Comparison of ENCODE assay signal across 25 cellular contexts in the genomic region with DNA sequence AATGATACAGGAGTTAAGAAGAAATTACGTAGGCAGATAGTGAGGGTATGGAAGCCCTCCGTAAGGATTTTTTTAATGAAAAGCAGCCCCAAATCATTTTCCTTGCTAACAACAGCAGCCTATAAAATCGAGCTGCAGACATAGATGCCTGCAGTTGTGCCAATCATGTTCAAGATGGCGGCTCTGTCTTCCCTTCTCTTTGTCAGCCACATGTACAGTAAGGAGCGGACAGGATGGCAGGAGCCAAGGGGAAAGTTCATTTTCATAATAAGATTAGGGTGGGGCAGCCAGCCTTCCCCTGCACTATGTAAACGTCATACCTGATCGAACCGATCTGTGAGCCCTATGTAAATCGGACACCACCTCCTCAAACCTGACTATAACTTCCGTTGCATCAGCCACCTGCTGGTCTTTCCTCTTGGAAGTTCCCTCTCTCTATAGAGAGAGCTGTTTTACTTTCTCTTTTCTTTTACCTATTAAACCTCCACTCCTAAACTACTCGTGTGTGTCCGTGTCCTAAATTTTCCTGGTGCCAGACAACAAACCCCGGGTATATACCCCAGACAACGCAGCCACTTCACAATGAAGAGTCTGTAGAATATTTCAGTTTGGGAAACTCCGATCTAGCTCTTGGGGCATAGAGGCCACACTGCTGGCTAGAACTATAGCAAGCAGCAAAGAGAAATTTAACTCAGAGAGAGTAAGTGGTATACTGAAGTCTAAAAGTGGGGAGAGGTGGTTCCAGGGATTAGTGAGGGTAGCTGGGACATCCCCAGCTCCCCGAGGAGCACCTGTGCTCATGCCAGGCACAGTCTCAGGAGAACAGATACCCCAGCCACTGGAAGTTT. TPM values are rescaled to one million over a fixed set of nuclear protein-coding genes. Genes with fewer than 3 reads are reported as not detected.
DNase-seq lines count a peak whose midpoint lies in the region; ATAC-seq, FAIRE-seq and TF ChIP-seq lines count a peak whose summit lies in the region.
"Had no signal": no experiment of that assay in that cellular context is flagged by ENCODE, and none has a peak within 500 bp of the region (broad histone marks: within the 10 kb centered on the region; RNA-seq: fewer than 3 reads in every experiment).

No MANE protein-coding gene starts in this region.

- peak overlapping the region; percentile 8; the same call in 1 of the 2 replicates for H2BK5ac ChIP-seq in H1 (ENCODE audit: low read depth, low read length)

- no peaks in the 10 kb centered on the region for H3K23me2 ChIP-seq in H1 (ENCODE audit: low read depth, low read length)

- intact Hi-C loops in PC-9 (cut with micrococcal nuclease; ENCODE audit: unreplicated experiment) (no loop called here), gastrocnemius medialis (cut with DNase I; ENCODE audit: low total_unique reads) (no loop called here)

- peak overlapping the region; percentile 86 for H2BK120ac ChIP-seq in H1 (replicated peaks; ENCODE audit: low read depth, low read length)

- WGBS in H1 (ENCODE audit: extremely low coverage in 1 of 2, insufficient coverage in 1 of 2, insufficient read length in 1 of 2, insufficient replicate concordance in 2 of 2, low coverage in 1 of 2, low lambda C conversion rate in 2 of 2, missing lambda C conversion rate in 1 of 2), 2 experiments, result 86% methylated on average over 16 of the region's 16 CpGs; no CpG with 5 or more reads in 1 of the 2 experiments

- in situ Hi-C loops in gastrocnemius medialis (cut with MboI; ENCODE audit: low sequenced_read_pairs in 4 of 4), result no loop called here

- H4K91ac ChIP-seq in H1 (replicated peaks; ENCODE audit: insufficient read length, low read length), result peak overlapping the region; percentile 66

- no peak overlapping the region for H3K23ac ChIP-seq in H1 (ENCODE audit: insufficient read length)

- peak overlapping the region; percentile 43 for H2BK12ac ChIP-seq in H1 (ENCODE audit: low read depth, low read length)

- H3K4me1 Mint-ChIP-seq in GM23338 (peaks cover 52% of the 10 kb centered on the region), chondrocyte (ENCODE audit: low read depth) (no peaks in the 10 kb centered on the region)
- H3K4me1 Mint-ChIP-seq: CD14-positive monocyte, IgD-negative memory B cell had no signal

- H3K9me3 ChIP-seq in PC-9 (ENCODE audit: insufficient read depth, low read depth) (no peaks in the 10 kb centered on the region), H1 (ENCODE audit: insufficient read depth in 2 of 2, low read depth in 1 of 2, low read length in 1 of 2) (peaks cover 5 to 11% of the 10 kb centered on the region in 2 experiments; a peak in 2 of 4 replicates), gastrocnemius medialis (no peaks in the 10 kb centered on the region)

- H3K27me3 Mint-ChIP-seq in GM23338 (ENCODE audit: insufficient read depth, low read depth, poor library complexity), result peaks cover 4% of the 10 kb centered on the region
- peaks cover 6% of the 10 kb centered on the region for H3K27me3 Mint-ChIP-seq in chondrocyte (ENCODE audit: low read depth)
- H3K27me3 Mint-ChIP-seq: IgD-negative memory B cell had no signal

- H4K20me1 ChIP-seq in GM23338 (replicated peaks; ENCODE audit: insufficient read depth) (no peaks in the 10 kb centered on the region), PC-9 (ENCODE audit: insufficient read depth) (no peaks in the 10 kb centered on the region), H1 (replicated peaks in 1 of 2; ENCODE audit: control insufficient read depth in 1 of 2, insufficient read depth in 2 of 2, low read length in 2 of 2) (no peaks in the 10 kb centered on the region)

- no peak overlapping the region for H4K8ac ChIP-seq in H1 (ENCODE audit: extremely low read depth, insufficient read depth, low read length)

- no peak overlapping the region for H2BK15ac ChIP-seq in H1 (ENCODE audit: low read length)

- H3K4me1 ChIP-seq in GM23338 (ENCODE audit: insufficient read depth) (peaks cover 39% of the 10 kb centered on the region), PC-9 (replicated peaks; ENCODE audit: insufficient read depth) (no peaks in the 10 kb centered on the region), H1 (replicated peaks in 1 of 4; ENCODE audit: control insufficient read depth in 3 of 4, insufficient read depth in 4 of 4, low read length in 3 of 4) (peaks cover 0 to 32% (median 8%) of the 10 kb centered on the region in 4 experiments; a peak in 5 of 7 replicates), gastrocnemius medialis (no peaks in the 10 kb centered on the region)

- peak overlapping the region; percentile 44 for H3K27ac Mint-ChIP-seq in GM23338
- H3K27ac Mint-ChIP-seq in chondrocyte (ENCODE audit: unreplicated experiment), result no peak overlapping the region
- H3K27ac Mint-ChIP-seq: CD14-positive monocyte, HFFc6 had no signal

- no peak for DNase-seq in GM23338 (ENCODE audit: low spot score)
- peak; percentile 1 for DNase-seq in M059J (ENCODE audit: low read depth)
- no peak for DNase-seq in PC-9
- DNase-seq in H1 (ENCODE audit: low read depth in 1 of 2, low spot score in 2 of 2), result no peak
- no peak for DNase-seq in NCI-H345 treated with DMSO at 0.1 percent for 48 hours (lab: John Stamatoyannopoulos, UW; ENCODE audit: unreplicated experiment)
- DNase-seq in chondrocyte (ENCODE audit: low spot score), result no peak
- no peak for DNase-seq in gastrocnemius medialis
- DNase-seq: DMS 273 treated with DMSO at 0.1 percent for 48 hours; GDM1; HFFc6; Kasumi-1; NCI-H1105; NCI-H1694 treated with DMSO at 0.1 percent for 48 hours; NCI-H2107; NCI-H524 treated with DMSO at 0.1 percent for 48 hours; NK-92 treated with Interleukin-12 subunit alpha and Interleukin-12 subunit beta, amount 100 ng/mL, for 24 hours had no signal

- H3K79me2 ChIP-seq in GM23338 (replicated peaks; ENCODE audit: insufficient read depth) (no peaks in the 10 kb centered on the region), PC-9 (ENCODE audit: low read depth) (no peaks in the 10 kb centered on the region), H1 (ENCODE audit: control insufficient read depth in 1 of 2, insufficient read depth in 2 of 2, low read length in 2 of 2) (no peaks in the 10 kb centered on the region)

- H3K9me3 Mint-ChIP-seq in GM23338 (peaks cover 40% of the 10 kb centered on the region), chondrocyte (ENCODE audit: low read depth) (peaks cover 15% of the 10 kb centered on the region)

- H3K18ac ChIP-seq in H1 (ENCODE audit: extremely low read depth, low read length), result peak overlapping the region; percentile 55; the same call in 1 of the 2 replicates

- H3K4me2 ChIP-seq in GM23338 (no peak overlapping the region), PC-9 (peak overlapping the region; percentile 69), H1 (ENCODE audit: insufficient read depth in 1 of 2, low read depth in 2 of 2, low read length in 2 of 2) (no peak overlapping the region)

- no peak overlapping the region for H4K5ac ChIP-seq in H1 (ENCODE audit: insufficient read length, low read depth, low read length)

- H3K27me3 ChIP-seq in GM23338 (ENCODE audit: insufficient read depth) (no peaks in the 10 kb centered on the region), PC-9 (ENCODE audit: insufficient read depth, low read depth) (no peaks in the 10 kb centered on the region), H1 (replicated peaks in 1 of 4; ENCODE audit: control insufficient read depth in 3 of 4, extremely low read depth in 1 of 4, insufficient read depth in 3 of 4, low read length in 3 of 4) (no peaks in the 10 kb centered on the region), gastrocnemius medialis (no peaks in the 10 kb centered on the region)

- POLR2A ChIA-PET in PC-9 (lab: Charles Lee; ENCODE audit: unreplicated experiment), result no interaction called here
- POLR2A ChIA-PET in H1 (lab: Charles Lee; ENCODE audit: partially characterized antibody), result interaction anchor here (1.7 kb wide), 1 partner anchor 9 kb away, joined by 5 read pairs; no protein-coding TSS in a partner anchor

- no TSS peak for BruUV-seq in PC-9 (replicated peaks; lab: Mats Ljungman, UMichigan)

- ATAC-seq in GM23338 (no peak), gastrocnemius medialis (no peak)

- H3K36me3 ChIP-seq in GM23338 (ENCODE audit: insufficient read depth) (peaks cover 3% of the 10 kb centered on the region; the same call in 1 of the 2 replicates), PC-9 (ENCODE audit: low read depth) (no peaks in the 10 kb centered on the region), H1 (ENCODE audit: control insufficient read depth in 2 of 4, insufficient read depth in 4 of 4, low read length in 3 of 4) (no peaks in the 10 kb centered on the region; a peak in 2 of 8 replicates), gastrocnemius medialis (no peaks in the 10 kb centered on the region)

- FAIRE-seq in H1 (lab: Jason Lieb, UNC), result no peak
- FAIRE-seq: GM19239, HTR-8/SVneo had no signal

- H3K4ac ChIP-seq in H1 (replicated peaks; ENCODE audit: insufficient read length, low read depth, low read length), result no peak overlapping the region

- H2BK20ac ChIP-seq in H1 (ENCODE audit: low read length), result no peak overlapping the region; the same call in 1 of the 2 replicates

- H3K79me1 ChIP-seq in H1 (ENCODE audit: low read depth, low read length), result no peaks in the 10 kb centered on the region

- TF ChIP-seq CTCF in GM23338 (conservative IDR thresholded peaks at IDR 0.05; ENCODE audit: low read depth in 2 of 2), result no peak
- no peak for TF ChIP-seq CTCF in PC-9 (conservative IDR thresholded peaks at IDR 0.05)
- TF ChIP-seq CTCF in H1 (IDR thresholded peaks at IDR 0.05; ENCODE audit: control extremely low read depth in 1 of 3, insufficient read depth in 1 of 3, low read depth in 1 of 3, low read length in 3 of 3), result no peak
- no peak for TF ChIP-seq CTCF in chondrocyte (IDR thresholded peaks at IDR 0.05)
- no peak for TF ChIP-seq CTCF in gastrocnemius medialis (IDR thresholded peaks at IDR 0.05 in 4 of 5, conservative IDR thresholded peaks at IDR 0.05 in 1 of 5)

- no peak for TF ChIP-seq POLR2A in H1 (IDR thresholded peaks at IDR 0.05; ENCODE audit: control extremely low read depth in 1 of 2, low read depth in 2 of 2, low read length in 2 of 2)
- no peak for TF ChIP-seq POLR2A in gastrocnemius medialis (IDR thresholded peaks at IDR 0.05)

- H3K4me3 Mint-ChIP-seq in GM23338 (no peak overlapping the region), chondrocyte (ENCODE audit: unreplicated experiment) (no peak overlapping the region)
- H3K4me3 Mint-ChIP-seq: CD14-positive monocyte, HFFc6, IgD-negative memory B cell had no signal

- no peak overlapping the region for H3K4me3 ChIP-seq in GM23338
- peak overlapping the region; percentile 54; the same call in 1 of the 2 replicates for H3K4me3 ChIP-seq in PC-9
- no peak overlapping the region for H3K4me3 ChIP-seq in H1 (ENCODE audit: extremely low read depth in 1 of 4, insufficient read depth in 2 of 4, low read depth in 3 of 4, low read length in 4 of 4)
- no peak overlapping the region for H3K4me3 ChIP-seq in gastrocnemius medialis

- no peaks in the 10 kb centered on the region for H3K9me2 ChIP-seq in GM23338 (ENCODE audit: insufficient read depth)
- no peaks in the 10 kb centered on the region for H3K9me2 ChIP-seq in PC-9 (ENCODE audit: insufficient read depth)

- TF ChIP-seq EP300 in H1 (IDR thresholded peaks at IDR 0.05; ENCODE audit: borderline replicate concordance in 1 of 2, low read depth in 2 of 2, low read length in 2 of 2), result no peak

- H2AFZ ChIP-seq in GM23338 (no peak overlapping the region), PC-9 (peak overlapping the region; percentile 77), H1 (ENCODE audit: low read length) (0 out of 2 replicates have a peak overlapping the region, but pooled peaks have one; percentile 7)

- no peak overlapping the region for H3K9ac ChIP-seq in H1 (replicated peaks in 1 of 4; ENCODE audit: extremely low read depth in 1 of 4, low read depth in 3 of 4, low read length in 3 of 4)

- no peak overlapping the region for H3K14ac ChIP-seq in H1 (ENCODE audit: insufficient read length)

- H2AK5ac ChIP-seq in H1 (ENCODE audit: low read depth, low read length), result no peak overlapping the region

- H3F3A ChIP-seq in GM23338 (replicated peaks; ENCODE audit: low read depth), result no peaks in the 10 kb centered on the region
- no peaks in the 10 kb centered on the region for H3F3A ChIP-seq in PC-9 (ENCODE audit: insufficient read depth, low read depth)

- CTCF ChIA-PET in PC-9 (lab: Charles Lee), result no interaction called here
- CTCF ChIA-PET in H1 (lab: Charles Lee; ENCODE audit: partially characterized antibody), result interaction anchor here (0.8 to 1.1 kb wide), 3 partner anchors 34 to 293 kb away, joined by 3 read pairs; no protein-coding TSS in a partner anchor

- H3K36me3 Mint-ChIP-seq in GM23338 (ENCODE audit: low read depth) (peaks cover 38% of the 10 kb centered on the region), chondrocyte (ENCODE audit: low read depth) (peaks cover 2% of the 10 kb centered on the region)
- H3K36me3 Mint-ChIP-seq: CD14-positive monocyte, IgD-negative memory B cell had no signal

- no peak overlapping the region for H3K56ac ChIP-seq in H1 (replicated peaks; ENCODE audit: insufficient read length, low read depth, low read length)

- no peak for TF ChIP-seq RAD21 in H1 (IDR thresholded peaks at IDR 0.05 in 1 of 2, conservative IDR thresholded peaks at IDR 0.05 in 1 of 2; ENCODE audit: low read depth in 2 of 2, low read length in 2 of 2)

- H3K27ac ChIP-seq in GM23338 (ENCODE audit: low read depth) (no peak overlapping the region), PC-9 (no peak overlapping the region), H1 (ENCODE audit: low read depth, low read length) (no peak overlapping the region), gastrocnemius medialis (no peak overlapping the region)
- H3K27ac ChIP-seq: HL-60 had no signal

RNA-seq across cellular contexts. Expression of a gene that starts 20.8 kb away (rescaled TPM):
- total RNA-seq in GM23338 (2014; rRNA removed; shearing (Covaris generic)), result 7.1 and 7.3 TPM in 2 replicates
- 2.6 and 3.5 TPM in 2 replicates for polyA plus RNA-seq in GM23338 (2016; fragmentation: Nextera tagmentation; extraction: Ambion mirVana)
- not detected in 2 replicates for total RNA-seq in M059J (2014; rRNA removed; shearing (Covaris generic))
- not detected in 2 replicates for total RNA-seq in PC-9 (2021)
- 6.4 and 6.5 TPM in 2 replicates for total RNA-seq in H1 (2021; fragmentation: NEBNext Ultra II Directional; extraction: Animal tissue kit (Norgen Biotek cat#: 25700))
- polyA plus RNA-seq in H1 (2011; rRNA removed), result 2.2 and 2.8 TPM in 2 replicates
- 2.4 TPM for polyA plus RNA-seq in H1 (2011; cell fraction: cytosol; rRNA removed)
- polyA plus RNA-seq in H1 (2011; cell fraction: nucleus; rRNA removed), result 5.3 TPM
- 1.9 to 2.4 TPM (median 2.3 TPM) in 4 replicates for polyA plus RNA-seq in H1 (2012, experiment 1 of 2)
- polyA plus RNA-seq in H1 (2012, experiment 2 of 2), result 0.20 TPM
- polyA plus RNA-seq in H1 (2013, experiment 1 of 2), result 4.0 TPM
- 4.3 TPM for polyA plus RNA-seq in H1 (2013, experiment 2 of 2)
- polyA minus RNA-seq in H1 (2011; rRNA and poly(A)+ RNA removed), result 21.5 and 28.2 TPM in 2 replicates
- 5.0 TPM for polyA minus RNA-seq in H1 (2011; cell fraction: cytosol; rRNA and poly(A)+ RNA removed)
- 32.5 TPM for polyA minus RNA-seq in H1 (2011; cell fraction: nucleus; rRNA and poly(A)+ RNA removed)
- not detected in 3 replicates for total RNA-seq in chondrocyte
- total RNA-seq in gastrocnemius medialis, result 1 to 10 TPM in 1 of 4 donors, under 1 TPM in 3; 0.16 to 1.3 (median 0.78) TPM
- total RNA-seq: Daoy; HFFc6; OCI-LY7; T-helper 1 cell treated with Interleukin-12 subunit alpha and Interleukin-12 subunit beta and Interleukin-4 antibody, amounts not matched to agents 30 ng/mL and 1 ng/mL, for 36 hours had no signal
- polyA plus RNA-seq: AG04450, CD14-positive monocyte, IgD-negative memory B cell had no signal
